ENCODE assay signal across 1 cellular context in the genomic region with DNA sequence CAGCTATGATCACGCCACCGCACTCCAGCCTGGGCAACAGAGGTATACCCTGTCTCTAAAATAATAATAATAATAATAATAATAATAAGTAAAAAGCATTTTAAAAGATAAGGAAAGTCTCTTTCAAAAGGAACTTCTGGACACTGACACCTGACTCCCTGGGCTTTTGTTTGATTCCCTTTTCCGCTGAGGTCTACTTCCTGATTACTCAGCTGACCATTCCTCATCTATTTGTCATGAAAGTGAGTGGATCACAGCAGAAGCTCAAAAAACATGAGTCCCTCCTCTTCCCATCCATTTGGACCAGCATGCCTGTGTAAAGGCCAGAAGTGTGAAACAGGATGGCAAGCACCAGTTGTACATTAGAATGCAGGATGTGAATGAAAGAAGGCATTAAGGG.
TF ChIP-seq lines count a peak whose summit lies in the region.

No MANE protein-coding gene starts in this region.

TF ChIP-seq in IMR-90, 13 proteins besides CTCF, POLR2A, EP300 and RAD21:
- TF ChIP-seq NFE2L2 (IDR thresholded peaks at IDR 0.05; ENCODE audit: low read depth, low read length) (no peak), CHD1 (IDR thresholded peaks at IDR 0.05; ENCODE audit: low read depth, low read length) (no peak), USF2 (IDR thresholded peaks at IDR 0.05; ENCODE audit: low read depth, low read length) (peak; percentile 23; the same call in 1 of the 2 replicates), CEBPB (IDR thresholded peaks at IDR 0.05; ENCODE audit: low read depth, low read length) (no peak), MAFK (IDR thresholded peaks at IDR 0.05; ENCODE audit: low read depth, low read length) (peak; percentile 12; the same call in 1 of the 2 replicates)
TF ChIP-seq in IMR-90: peak in this region for 2.
